Comparison of ENCODE assay signal across 8 cellular contexts in genomic region chr2:119679526-119679837, GRCh38. TPM values are rescaled to one million over a fixed set of nuclear protein-coding genes. Genes with fewer than 3 reads are reported as not detected.
DNase-seq lines count a peak whose midpoint lies in the region; ATAC-seq and TF ChIP-seq lines count a peak whose summit lies in the region.

No MANE protein-coding gene starts in this region.

- TF ChIP-seq CTCF in left lung (IDR thresholded peaks at IDR 0.05) (no peak), thyroid gland (IDR thresholded peaks at IDR 0.05) (no peak)

- H3K27me3 ChIP-seq in left lung (no peaks in the 10 kb centered on the region), thyroid gland (no peaks in the 10 kb centered on the region)

- H3K4me1 ChIP-seq in left lung (peaks cover 8 to 14% of the 10 kb centered on the region in 2 donors), thyroid gland (peaks cover 8 to 10% of the 10 kb centered on the region in 2 donors)

- peaks cover 44% of the 10 kb centered on the region for H3K36me3 Mint-ChIP-seq in activated T-cell treated with anti-CD3 and anti-CD28 coated beads, Interleukin-2, amount 50 U/mL, for 24 hours (ENCODE audit: low read depth)
- peaks cover 2% of the 10 kb centered on the region for H3K36me3 Mint-ChIP-seq in activated naive CD8-positive, alpha-beta T cell

- H3K36me3 ChIP-seq in left lung (peaks cover 0 to 12% of the 10 kb centered on the region in 2 donors), thyroid gland (no peaks in the 10 kb centered on the region)

- peak overlapping the region; percentile 85 for H3K4me3 Mint-ChIP-seq in activated T-cell treated with anti-CD3 and anti-CD28 coated beads, Interleukin-2, amount 50 U/mL, for 24 hours
- peak overlapping the region; percentile 98 for H3K4me3 Mint-ChIP-seq in activated naive CD8-positive, alpha-beta T cell

- intact Hi-C loops in left lung (cut with DNase I) (no loop called here), thyroid gland (cut with DNase I) (no loop called here)

- H3K4me3 ChIP-seq in left lung: peak overlapping the region; percentile 70 to 89
- H3K4me3 ChIP-seq in thyroid gland (replicated peaks in 1 of 3): peak overlapping the region; percentile 17 to 97 (median 94)

- no peaks in the 10 kb centered on the region for H3K9me3 ChIP-seq in left lung
- H3K9me3 ChIP-seq in thyroid gland: no peaks in the 10 kb centered on the region

- 2 to 4% methylated on average over 9 of the region's 9 CpGs for WGBS in thyroid gland, 2 donors

- TF ChIP-seq POLR2A in thyroid gland (IDR thresholded peaks at IDR 0.05): no peak

- H3K27ac ChIP-seq in left lung (no peak overlapping the region), thyroid gland (peak overlapping the region in 1 of 3 donors; percentile 31)

- H3K4me1 Mint-ChIP-seq in activated T-cell treated with anti-CD3 and anti-CD28 coated beads, Interleukin-2, amount 50 U/mL, for 24 hours (ENCODE audit: low read depth): peaks cover 49% of the 10 kb centered on the region
- peaks cover 38% of the 10 kb centered on the region for H3K4me1 Mint-ChIP-seq in activated naive CD8-positive, alpha-beta T cell (ENCODE audit: low read depth)

- no peak for DNase-seq in activated T-cell treated with anti-CD3 and anti-CD28 coated beads, Interleukin-2, amount 50 U/mL, for 24 hours
- no peak for DNase-seq in activated T-cell treated with anti-CD3 and anti-CD28 coated beads, Interleukin-2, amount 50 U/mL, for 1 hour
- DNase-seq in left lung (no peak), thyroid gland (no peak), glomerular visceral epithelial cell (ENCODE audit: extremely low spot score) (no peak), NCI-H2227 treated with DMSO at 0.1 percent for 48 hours (lab: John Stamatoyannopoulos, UW) (no peak), ecto neural progenitor cell (ENCODE audit: low spot score) (no peak)

- no peak for ATAC-seq in left lung

- H3K27me3 Mint-ChIP-seq in activated T-cell treated with anti-CD3 and anti-CD28 coated beads, Interleukin-2, amount 50 U/mL, for 24 hours: no peaks in the 10 kb centered on the region
- H3K27me3 Mint-ChIP-seq in activated naive CD8-positive, alpha-beta T cell: no peaks in the 10 kb centered on the region

- H3K27ac Mint-ChIP-seq in activated T-cell treated with anti-CD3 and anti-CD28 coated beads, Interleukin-2, amount 50 U/mL, for 24 hours: peak overlapping the region; percentile 94
- H3K27ac Mint-ChIP-seq in activated naive CD8-positive, alpha-beta T cell: peak overlapping the region; percentile 87

- no peaks in the 10 kb centered on the region for H3K9me3 Mint-ChIP-seq in activated T-cell treated with anti-CD3 and anti-CD28 coated beads, Interleukin-2, amount 50 U/mL, for 24 hours
- H3K9me3 Mint-ChIP-seq in activated naive CD8-positive, alpha-beta T cell (ENCODE audit: low read depth): no peaks in the 10 kb centered on the region

RNA-seq across cellular contexts. Expression of gene TMEM177, which starts 0.5 kb away (rescaled TPM):
- total RNA-seq in left lung (1 to 10 TPM; 7.5 to 9.7 TPM), thyroid gland (10 to 100 TPM in 3 of 4 donors, 1 to 10 TPM in 1; 6.2 to 24.3 (median 14.1) TPM)
